ENCODE assay signal across 17 cellular contexts in genomic region chr2:231922945-231923344, GRCh38. TPM values are rescaled to one million over a fixed set of nuclear protein-coding genes. Genes with fewer than 3 reads are reported as not detected.
"Had no signal": no experiment of that assay in that cellular context is flagged by ENCODE, and none has a peak within 500 bp of the region (broad histone marks: within the 10 kb centered on the region; RNA-seq: fewer than 3 reads in every experiment).

No MANE protein-coding gene starts in this region.

- H3K27me3 ChIP-seq: ovary, testis, vagina had no signal

- DNase-seq: activated CD4-positive, alpha-beta T cell treated with anti-CD3 and anti-CD28 coated beads for 1 hour; activated CD4-positive, alpha-beta T cell treated with anti-CD3 and anti-CD28 coated beads, Interleukin-2, amount 50 U/mL, for 48 hours; activated CD8-positive, alpha-beta memory T cell treated with anti-CD3 and anti-CD28 coated beads, Interleukin-2, amount 10 ng/mL, durations not matched to agents 7 days and 5 days; activated naive CD4-positive, alpha-beta T cell; activated T-cell treated with anti-CD3 and anti-CD28 coated beads, Interleukin-2, amount 50 U/mL, for 48 hours; colonic mucosa; esophagus squamous epithelium; foreskin fibroblast; left colon; nephron progenitor cell; stimulated activated CD4-positive, alpha-beta T cell treated with anti-CD3 and anti-CD28 coated beads, Interleukin-15, amount 100 ng/mL, for 24 hours; stimulated activated CD4-positive, alpha-beta T cell treated with anti-CD3 and anti-CD28 coated beads, Interleukin-4, amount 100 ng/mL, for 4 hours; stimulated activated naive CD8-positive, alpha-beta T cell treated with anti-CD3 and anti-CD28 coated beads, Interleukin-15, amount 100 ng/mL, for 72 hours; testis had no signal

- H3K9me3 ChIP-seq: colonic mucosa, esophagus squamous epithelium, ovary, testis, vagina had no signal

- H3K4me3 ChIP-seq: cardiac muscle cell, colonic mucosa, esophagus squamous epithelium, ovary, testis, vagina had no signal

- H3K27ac ChIP-seq: cardiac muscle cell, colonic mucosa, esophagus squamous epithelium, ovary, testis, vagina had no signal

- ATAC-seq: activated CD8-positive, alpha-beta memory T cell treated with anti-CD3 and anti-CD28 coated beads, Interleukin-2, amount 10 ng/mL, durations not matched to agents 7 days and 5 days; left colon; stimulated activated naive CD8-positive, alpha-beta T cell treated with anti-CD3 and anti-CD28 coated beads, Interleukin-15, amount 100 ng/mL, for 72 hours had no signal

- H3K36me3 ChIP-seq: cardiac muscle cell, colonic mucosa, esophagus squamous epithelium, ovary, vagina had no signal

RNA-seq across cellular contexts. Expression of gene NPPC, which starts 3.3 kb away (rescaled TPM):
- total RNA-seq: activated CD8-positive, alpha-beta memory T cell treated with anti-CD3 and anti-CD28 coated beads, Interleukin-2, amount 10 ng/mL, durations not matched to agents 7 days and 5 days; cardiac muscle cell; left colon; testis had no signal
